8 cellular contexts compared by ENCODE assay signal in the genomic region with DNA sequence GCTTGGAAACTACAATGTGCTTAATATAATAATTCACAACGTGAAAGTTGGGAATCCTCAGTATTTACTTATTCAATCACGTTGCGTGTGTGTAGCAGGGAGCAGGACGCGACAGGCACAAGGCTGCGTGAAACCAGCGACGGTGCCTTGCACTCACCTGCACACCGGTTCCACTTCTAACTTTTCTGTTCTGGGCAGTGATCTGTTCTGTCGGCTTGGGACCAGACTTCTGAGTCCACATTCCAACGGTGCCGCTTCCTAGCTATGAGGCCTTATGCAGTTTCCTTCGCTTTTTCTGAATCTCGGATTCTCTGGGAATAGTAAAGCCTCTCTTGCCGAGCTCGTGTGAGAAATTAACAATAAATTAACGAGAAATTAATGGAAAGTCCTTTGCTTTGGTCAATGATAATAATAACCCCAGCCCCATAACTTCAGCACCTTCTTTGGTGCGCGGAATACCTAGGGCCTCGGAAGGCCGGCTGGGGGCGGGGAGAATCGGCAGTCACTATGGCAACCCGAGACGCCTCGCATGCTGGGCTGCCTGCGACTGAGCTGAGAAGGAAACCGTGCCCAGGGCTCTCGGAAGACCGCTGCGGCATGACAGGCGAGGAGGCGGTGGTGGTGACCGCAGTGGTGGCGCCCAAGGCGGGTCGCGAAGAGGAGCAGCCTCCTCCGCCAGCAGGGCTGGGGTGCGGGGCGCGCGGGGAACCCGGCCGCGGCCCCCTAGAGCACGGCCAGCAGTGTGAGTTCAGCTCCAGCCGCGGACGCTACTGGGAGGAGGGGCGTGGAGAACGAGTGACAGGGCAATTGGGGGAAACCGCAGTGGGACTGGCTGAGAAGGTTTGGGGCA. TPM values are rescaled to one million over a fixed set of nuclear protein-coding genes. Genes with fewer than 3 reads are reported as not detected.
A peak's percentile ranks its signal among the peaks of the same experiment; 100 is the strongest.
DNase-seq lines count a peak whose midpoint lies in the region; ATAC-seq lines count a peak whose summit lies in the region.

C11orf97 (plus strand) TSS at position 530 of the 850 bp plus-strand sequence; CDS start at position 598, 68 bp downstream.

- no peak within 1 kb of the TSS for H3K27ac ChIP-seq in CD8-positive, alpha-beta memory T cell (ENCODE audit: low read depth, low read length)

- H3K4me3 Mint-ChIP-seq in CD8-positive, alpha-beta memory T cell, result peak within 1 kb of the TSS; percentile 47 to 89 (median 80)
- H3K4me3 Mint-ChIP-seq in IgD-negative memory B cell, result peak within 1 kb of the TSS in 3 of 4 donors; percentile 70 to 86 (median 72)

- H3K27me3 ChIP-seq in CD8-positive, alpha-beta memory T cell (ENCODE audit: insufficient read depth, low read length, poor library complexity, severe bottlenecking), result peaks cover 4% of the 10 kb centered on the region

- H3K4me1 Mint-ChIP-seq in CD8-positive, alpha-beta memory T cell, result peaks cover 16 to 19% (median 19%) of the 10 kb centered on the region in 3 donors
- peaks cover 5 to 8% (median 6%) of the 10 kb centered on the region in 3 donors for H3K4me1 Mint-ChIP-seq in IgD-negative memory B cell

- DNase-seq in CD8-positive, alpha-beta memory T cell, result peak; percentile 27 to 69 (median 46)
- DNase-seq in cerebellar cortex (ENCODE audit: low spot score) (peak; percentile 61), kidney glomerular epithelial cell (lab: John Stamatoyannopoulos, UW) (peak; percentile 15), NCI-H2081 treated with DMSO at 0.1 percent for 48 hours (lab: John Stamatoyannopoulos, UW) (no peak)
- peak; percentile 12 to 47 (median 23) for DNase-seq in stimulated activated CD4-positive, alpha-beta T cell treated with anti-CD3 and anti-CD28 coated beads, Interleukin-12 subunit alpha, Interleukin-12 subunit beta, amount 100 ng/mL, for 48 hours (ENCODE audit: low read depth in 2 of 3, low spot score in 1 of 3)

- H3K27ac Mint-ChIP-seq in CD8-positive, alpha-beta memory T cell, result peak within 1 kb of the TSS in 7 of 8 donors; percentile 0 to 84 (median 71)
- H3K27ac Mint-ChIP-seq in IgD-negative memory B cell, result no peak within 1 kb of the TSS

- CTCF ChIA-PET in CD8-positive, alpha-beta memory T cell (lab: Charles Lee), result interaction anchor here (1.0 to 1.3 kb wide), 4 partner anchors 9 to 376 kb away, joined by 3 to 4 read pairs (median 4); no protein-coding TSS in a partner anchor

- peaks cover 7 to 25% of the 10 kb centered on the region in 2 donors for H3K27me3 Mint-ChIP-seq in CD8-positive, alpha-beta memory T cell
- H3K27me3 Mint-ChIP-seq in IgD-negative memory B cell, result peaks cover 26% of the 10 kb centered on the region

- peak within 1 kb of the TSS; percentile 40 for H3K4me3 ChIP-seq in CD8-positive, alpha-beta memory T cell (ENCODE audit: low read length)

- POLR2A ChIA-PET in CD8-positive, alpha-beta memory T cell (lab: Charles Lee), result interaction anchor here (0.6 to 1.0 kb wide), 3 partner anchors 8 to 43 kb away, joined by 3 to 6 read pairs (median 3); partner anchors contain the start of genes ANKRD49 and MRE11

- no peaks in the 10 kb centered on the region for H3K36me3 ChIP-seq in CD8-positive, alpha-beta memory T cell (ENCODE audit: insufficient read depth, low read length)

- no peaks in the 10 kb centered on the region for H3K36me3 Mint-ChIP-seq in CD8-positive, alpha-beta memory T cell
- no peaks in the 10 kb centered on the region for H3K36me3 Mint-ChIP-seq in IgD-negative memory B cell

- H3K9me3 ChIP-seq in CD8-positive, alpha-beta memory T cell (ENCODE audit: low read length), result no peaks in the 10 kb centered on the region

- ATAC-seq in GM21390 (IDR thresholded peaks at IDR 0.05; ENCODE audit: unreplicated experiment), result peak; percentile 88
- peak; percentile 70 to 71 for ATAC-seq in activated CD4-positive, CD25-positive, alpha-beta regulatory T cell treated with anti-CD3 and anti-CD28 coated beads, Interleukin-2, amount 50 U/mL, for 24 hours

- no peaks in the 10 kb centered on the region for H3K9me3 Mint-ChIP-seq in CD8-positive, alpha-beta memory T cell
- H3K9me3 Mint-ChIP-seq in IgD-negative memory B cell, result no peaks in the 10 kb centered on the region

- peaks cover 14% of the 10 kb centered on the region for H3K4me1 ChIP-seq in CD8-positive, alpha-beta memory T cell (ENCODE audit: insufficient read depth, low read length)

RNA-seq across cellular contexts. Expression of gene C11orf97, which starts in this region (rescaled TPM):
- total RNA-seq in CD8-positive, alpha-beta memory T cell, result not detected
- not detected for polyA plus RNA-seq in CD8-positive, alpha-beta memory T cell
- polyA plus RNA-seq in IgD-negative memory B cell, result not detected

Comparison
In these comparisons a context has a peak if more than half of its experiments do, and no peak if none do; other contexts are left out.
1. Peak in DNase-seq and H3K4me3 ChIP-seq in CD8-positive, alpha-beta memory T cell; RNA of the gene not detected or under 1 TPM.
2. H3K27ac Mint-ChIP-seq: peak in CD8-positive, alpha-beta memory T cell (7 of 8); none in IgD-negative memory B cell (0 of 3).